In genomic region chr6:85516168-85516567, GRCh38 we compare ENCODE assay signal across 16 cellular contexts.
DNase-seq lines count a peak whose midpoint lies in the region; ATAC-seq, FAIRE-seq and TF ChIP-seq lines count a peak whose summit lies in the region.
"Had no signal": no experiment of that assay in that cellular context is flagged by ENCODE, and none has a peak within 500 bp of the region (broad histone marks: within the 10 kb centered on the region; RNA-seq: fewer than 3 reads in every experiment).

No MANE protein-coding gene starts in this region.

- peaks cover 18% of the 10 kb centered on the region for H3K36me3 ChIP-seq in IMR-90 (ENCODE audit: control insufficient read depth, insufficient read depth, low read length)
- peaks cover 6 to 31% of the 10 kb centered on the region in 2 experiments for H3K36me3 ChIP-seq in HepG2 (replicated peaks in 1 of 2; ENCODE audit: control insufficient read depth in 1 of 2, insufficient read depth in 2 of 2, low read length in 2 of 2)

- H3K18ac ChIP-seq in IMR-90 (ENCODE audit: low read depth, low read length), result no peak overlapping the region

- peak; percentile 6 for DNase-seq in COLO829 (ENCODE audit: low spot score)
- DNase-seq in IMR-90, result peak; percentile 17
- DNase-seq in cardiac fibroblast (ENCODE audit: low read depth in 2 of 2), result peak; percentile 21 to 46
- peak; percentile 44 for DNase-seq in HepG2 (ENCODE audit: low spot score)
- DNase-seq in RKO (ENCODE audit: low spot score), result no peak
- no peak for DNase-seq in GM12891 (ENCODE audit: insufficient read length, low spot score)
- DNase-seq: activated B cell treated with CpG ODN at 0.5 μM for 24 hours; activated naive CD8-positive, alpha-beta T cell treated with anti-CD3 and anti-CD28 coated beads, Interleukin-2, amount 10 ng/mL, durations not matched to agents 7 days and 5 days; effector memory CD4-positive, alpha-beta T cell; left ventricle myocardium superior; NCI-H2029; NCI-H510A; SIG-M5; sigmoid colon had no signal

- CTCF ChIA-PET in IMR-90 (lab: Yijun Ruan, JAX) (interaction anchor here (1.5 kb wide), 1 partner anchor 21 kb away, joined by 4 read pairs; no protein-coding TSS in a partner anchor), HepG2 (lab: Yijun Ruan, JAX; ENCODE audit: low intra/inter-chr PET ratio, low total read pairs) (no interaction called here)

- TF ChIP-seq POLR2A in IMR-90 (IDR thresholded peaks at IDR 0.05; ENCODE audit: low read depth, low read length) (no peak), HepG2 (IDR thresholded peaks at IDR 0.05; ENCODE audit: insufficient read depth in 1 of 2, low read depth in 2 of 2, low read length in 2 of 2) (no peak), GM12891 (IDR thresholded peaks at IDR 0.05; ENCODE audit: low read depth, low read length) (no peak)

- no peak overlapping the region for H2AK5ac ChIP-seq in IMR-90 (ENCODE audit: low read depth, low read length)

- H2AFZ ChIP-seq in IMR-90 (replicated peaks; ENCODE audit: low read length, poor library complexity) (no peak overlapping the region), HepG2 (ENCODE audit: low read length) (no peak overlapping the region)

- intact Hi-C loops in IMR-90 (cut with micrococcal nuclease) (no loop called here), HepG2 (cut with micrococcal nuclease; ENCODE audit: unreplicated experiment) (no loop called here)

- no peak overlapping the region for H3K56ac ChIP-seq in IMR-90 (ENCODE audit: extremely low read depth, insufficient read depth, low read length)

- no peak overlapping the region for H2AK9ac ChIP-seq in IMR-90 (replicated peaks; ENCODE audit: low read depth, low read length, poor library complexity)

- no peak overlapping the region for H2BK5ac ChIP-seq in IMR-90 (ENCODE audit: low read depth, low read length, poor library complexity, severe bottlenecking)

- H3K4me3 ChIP-seq in IMR-90 (ENCODE audit: insufficient read depth, low read depth, low read length), result no peak overlapping the region
- no peak overlapping the region for H3K4me3 ChIP-seq in cardiac fibroblast (replicated peaks in 1 of 2; ENCODE audit: low read depth in 2 of 2, low read length in 2 of 2)
- H3K4me3 ChIP-seq in HepG2 (replicated peaks in 1 of 3; ENCODE audit: insufficient read depth in 1 of 3, low read depth in 2 of 3, low read length in 3 of 3), result no peak overlapping the region
- H3K4me3 ChIP-seq: sigmoid colon had no signal

- H3K27me3 ChIP-seq in IMR-90 (ENCODE audit: control insufficient read depth, insufficient read depth, low read length) (no peaks in the 10 kb centered on the region), HepG2 (ENCODE audit: control insufficient read depth in 1 of 2, insufficient read depth in 2 of 2, low read length in 2 of 2) (no peaks in the 10 kb centered on the region)
- H3K27me3 ChIP-seq: sigmoid colon had no signal

- H3K9me3 ChIP-seq in IMR-90 (ENCODE audit: control insufficient read depth, insufficient read depth, low read length), result no peaks in the 10 kb centered on the region
- no peaks in the 10 kb centered on the region for H3K9me3 ChIP-seq in HepG2 (ENCODE audit: low read length)
- H3K9me3 ChIP-seq: sigmoid colon had no signal

- no peak for TF ChIP-seq RAD21 in IMR-90 (IDR thresholded peaks at IDR 0.05; ENCODE audit: low read length)
- no peak for TF ChIP-seq RAD21 in HepG2 (CRISPR knock-in tag; IDR thresholded peaks at IDR 0.05)

- H3K27ac ChIP-seq in IMR-90 (ENCODE audit: insufficient read depth, low read length) (no peak overlapping the region), HepG2 (ENCODE audit: extremely low read length, insufficient read depth, low read length) (no peak overlapping the region)
- H3K27ac ChIP-seq: sigmoid colon had no signal

- in situ Hi-C loops in IMR-90 (cut with MboI; ENCODE audit: low sequenced_read_pairs), result no loop called here
- in situ Hi-C loops in HepG2 (cut with HindIII; ENCODE audit: extremely low pct_ligation_motif_present, low pct_unique_long_range_greater_than_20kb), result no loop called here

- H3K9me1 ChIP-seq in IMR-90 (ENCODE audit: insufficient read depth, low read length), result no peaks in the 10 kb centered on the region

- no peak overlapping the region for H3K9ac ChIP-seq in IMR-90 (ENCODE audit: low read depth, low read length)
- H3K9ac ChIP-seq in HepG2 (ENCODE audit: insufficient read depth, low read depth, low read length), result no peak overlapping the region

- no peak for TF ChIP-seq EP300 in HepG2 (IDR thresholded peaks at IDR 0.05; ENCODE audit: low read depth in 2 of 2, low read length in 2 of 2)
- TF ChIP-seq EP300 in HepG2 (CRISPR knock-in tag; IDR thresholded peaks at IDR 0.05; ENCODE audit: borderline replicate concordance), result no peak

- H3K4me2 ChIP-seq in IMR-90 (ENCODE audit: low read depth, low read length) (no peak overlapping the region), HepG2 (ENCODE audit: low read depth, low read length) (no peak overlapping the region)

- no peak overlapping the region for H4K91ac ChIP-seq in IMR-90 (ENCODE audit: insufficient read depth, low read depth, low read length)

- no peak overlapping the region for H3K23ac ChIP-seq in IMR-90 (ENCODE audit: low read depth, low read length)

- no peak overlapping the region for H3K14ac ChIP-seq in IMR-90 (replicated peaks; ENCODE audit: low read depth, low read length)

- no peak overlapping the region for H2BK120ac ChIP-seq in IMR-90 (ENCODE audit: low read depth, low read length)

- dilution Hi-C loops in IMR-90 (cut with HindIII; ENCODE audit: low sequenced_read_pairs, unreplicated experiment), result no loop called here

- H4K20me1 ChIP-seq in IMR-90 (ENCODE audit: insufficient read depth, low read length) (no peaks in the 10 kb centered on the region), HepG2 (ENCODE audit: insufficient read depth, low read length) (no peaks in the 10 kb centered on the region)

- TF ChIP-seq CTCF in IMR-90 (conservative IDR thresholded peaks at IDR 0.05; ENCODE audit: low read depth, low read length), result no peak
- TF ChIP-seq CTCF in cardiac fibroblast (IDR thresholded peaks at IDR 0.05; ENCODE audit: low read depth, low read length), result no peak
- no peak for TF ChIP-seq CTCF in HepG2 (CRISPR knock-in tag; IDR thresholded peaks at IDR 0.05)

- H3K4me1 ChIP-seq in IMR-90 (ENCODE audit: control insufficient read depth, insufficient read depth, low read length) (peaks cover 3% of the 10 kb centered on the region), HepG2 (ENCODE audit: insufficient read depth, low read length) (peaks cover 10% of the 10 kb centered on the region)
- H3K4me1 ChIP-seq: sigmoid colon had no signal

- BruUV-seq in IMR-90 (replicated peaks; lab: Mats Ljungman, UMichigan) (no TSS peak), HepG2 (replicated peaks; lab: Mats Ljungman, UMichigan) (no TSS peak)

- FAIRE-seq in HepG2 (lab: Jason Lieb, UNC), result no peak
- no peak for FAIRE-seq in GM12891 (lab: Jason Lieb, UNC)

- no peak overlapping the region for H2BK15ac ChIP-seq in IMR-90 (ENCODE audit: low read depth, low read length)

- H3K79me2 ChIP-seq in HepG2 (ENCODE audit: insufficient read depth, low read length), result no peaks in the 10 kb centered on the region

- ATAC-seq in IMR-90 (ENCODE audit: low read depth), result 0 out of 2 replicates have a peak, but pooled peaks have one; percentile 37
- no peak for ATAC-seq in HepG2
- no peak for ATAC-seq in GM18909 (IDR thresholded peaks at IDR 0.05; ENCODE audit: poor library complexity, unreplicated experiment)
- no peak for ATAC-seq in GM21576 (IDR thresholded peaks at IDR 0.05; ENCODE audit: unreplicated experiment)
- ATAC-seq: left ventricle myocardium superior had no signal

- H4K5ac ChIP-seq in IMR-90 (ENCODE audit: low read depth, low read length), result no peak overlapping the region

- H4K8ac ChIP-seq in IMR-90 (ENCODE audit: low read depth in 2 of 2, low read length in 2 of 2), result no peak overlapping the region

- peaks cover 0 to 2% of the 10 kb centered on the region in 2 experiments; a peak in 1 of 4 replicates for H3K79me1 ChIP-seq in IMR-90 (ENCODE audit: low read depth in 1 of 2, low read length in 2 of 2)

- POLR2A ChIA-PET in IMR-90 (lab: Charles Lee; ENCODE audit: unreplicated experiment) (no interaction called here), HepG2 (lab: Yijun Ruan, JAX) (no interaction called here)

- no peak overlapping the region for H3K4ac ChIP-seq in IMR-90 (ENCODE audit: low read depth, low read length)

- no peak overlapping the region for H2BK20ac ChIP-seq in IMR-90 (ENCODE audit: low read depth, low read length)

TF ChIP-seq in IMR-90, 13 proteins besides CTCF, POLR2A, EP300 and RAD21 (continues in another document):
- TF ChIP-seq ELK1 (IDR thresholded peaks at IDR 0.05; ENCODE audit: borderline replicate concordance, low read depth, low read length), result no peak

TF ChIP-seq in HepG2, 621 proteins besides CTCF, POLR2A, EP300 and RAD21 (continues in another document):
- no peak for TF ChIP-seq ZNF101 (CRISPR knock-in tag; IDR thresholded peaks at IDR 0.05; ENCODE audit: borderline replicate concordance, low read depth)
- 0 out of 4 replicates have a peak, but pooled peaks of 1 of the 2 experiments have one; percentile 17 for TF ChIP-seq NR2F1 (CRISPR knock-in tag; IDR thresholded peaks at IDR 0.05)
- no peak for TF ChIP-seq POGZ (CRISPR knock-in tag; IDR thresholded peaks at IDR 0.05)
- peak; percentile 80 for TF ChIP-seq RARA (CRISPR knock-in tag; IDR thresholded peaks at IDR 0.05)

TF ChIP-seq in GM12891, 5 proteins besides CTCF, POLR2A, EP300 and RAD21:
- no peak for TF ChIP-seq SPI1 (IDR thresholded peaks at IDR 0.05; ENCODE audit: low read depth, low read length)
- no peak for TF ChIP-seq TAF1 (IDR thresholded peaks at IDR 0.05; ENCODE audit: low read depth, low read length)
- TF ChIP-seq POLR2AphosphoS5 (IDR thresholded peaks at IDR 0.05; ENCODE audit: low read depth, low read length), result no peak
- TF ChIP-seq PAX5 (IDR thresholded peaks at IDR 0.05; ENCODE audit: insufficient read depth, low read length, severe bottlenecking), result no peak
- no peak for TF ChIP-seq POU2F2 (IDR thresholded peaks at IDR 0.05; ENCODE audit: low read depth, low read length)

Comparison
In these comparisons a context has a peak if more than half of its experiments do, and no peak if none do; other contexts are left out.
1. DNase-seq: peak in COLO829 (single experiment), IMR-90 (single experiment), cardiac fibroblast (2 of 2) and HepG2 (single experiment); none in RKO (single experiment) and GM12891 (single experiment).